1 cellular context compared by ENCODE assay signal in genomic region chr15:42490743-42491539, GRCh38.
TF ChIP-seq lines count a peak whose summit lies in the region.

ZNF106 (minus strand) TSS chr15:42491141; CDS start chr15:42472289, 18,852 bp downstream.

TF ChIP-seq in K562, 482 proteins besides CTCF, POLR2A, EP300 and RAD21 (continued from another document and continues in another):
- TF ChIP-seq AFF4 (CRISPR knock-in tag; IDR thresholded peaks at IDR 0.05) = peak; percentile 95
- TF ChIP-seq GATAD2A (IDR thresholded peaks at IDR 0.05) = no peak; the same call in 1 of the 2 replicates
- TF ChIP-seq STAT5A (IDR thresholded peaks at IDR 0.05; ENCODE audit: borderline replicate concordance, low read length) = 0 out of 2 replicates have a peak, but pooled peaks have one; percentile 8
- TF ChIP-seq MNT (conservative IDR thresholded peaks at IDR 0.05) = peak; percentile 71 to 80
- peak; percentile 5 for TF ChIP-seq ZNF146 (CRISPR knock-in tag; IDR thresholded peaks at IDR 0.05; ENCODE audit: unreplicated experiment)
- peak; percentile 81 to 85 for TF ChIP-seq FOXK2 (conservative IDR thresholded peaks at IDR 0.05 in 1 of 2, IDR thresholded peaks at IDR 0.05 in 1 of 2; ENCODE audit: low read depth in 2 of 2)
- TF ChIP-seq LARP7 (IDR thresholded peaks at IDR 0.05) = no peak
- peak; percentile 41; the same call in 1 of the 2 replicates for TF ChIP-seq MYBL2 (IDR thresholded peaks at IDR 0.05; ENCODE audit: low read depth)
- TF ChIP-seq MYBL2 (CRISPR knock-in tag; IDR thresholded peaks at IDR 0.05; ENCODE audit: borderline replicate concordance) = no peak
- TF ChIP-seq ZNF282 (CRISPR knock-in tag; IDR thresholded peaks at IDR 0.05) = no peak
- no peak for TF ChIP-seq ZNF445 (CRISPR knock-in tag; IDR thresholded peaks at IDR 0.05; ENCODE audit: low read depth)
- peak in 1 of 2 experiments; percentile 83; a peak in 2 of 4 replicates for TF ChIP-seq TBL1XR1 (IDR thresholded peaks at IDR 0.05; ENCODE audit: low read length in 2 of 2)
- TF ChIP-seq MAZ (CRISPR knock-in tag; conservative IDR thresholded peaks at IDR 0.05 in 1 of 2, IDR thresholded peaks at IDR 0.05 in 1 of 2) = peak; percentile 64 to 97; a peak in 3 of 4 replicates
- TF ChIP-seq NFRKB (IDR thresholded peaks at IDR 0.05; ENCODE audit: low read depth) = peak; percentile 99
- TF ChIP-seq BRD4 (IDR thresholded peaks at IDR 0.05) = peak; percentile 66; the same call in 1 of the 2 replicates
- TF ChIP-seq ZNF174 (CRISPR knock-in tag; IDR thresholded peaks at IDR 0.05) = no peak
- no peak for TF ChIP-seq XRCC3 (IDR thresholded peaks at IDR 0.05)
- TF ChIP-seq ZNF766 (CRISPR knock-in tag; conservative IDR thresholded peaks at IDR 0.05) = peak; percentile 80; the same call in 1 of the 2 replicates
- TF ChIP-seq CBX1 (IDR thresholded peaks at IDR 0.05; ENCODE audit: low read depth) = peak; percentile 60; the same call in 1 of the 2 replicates
- peak; percentile 75 for TF ChIP-seq ETV1 (tag; conservative IDR thresholded peaks at IDR 0.05; ENCODE audit: low read depth)
- TF ChIP-seq RBBP5 (IDR thresholded peaks at IDR 0.05; ENCODE audit: borderline replicate concordance, insufficient read depth, low read length, poor library complexity, severe bottlenecking) = peak; percentile 90
- no peak for TF ChIP-seq ATF3 (IDR thresholded peaks at IDR 0.05)
- peak; percentile 70; the same call in 1 of the 2 replicates for TF ChIP-seq ATF3 (CRISPR knock-in tag; conservative IDR thresholded peaks at IDR 0.05)
- TF ChIP-seq NFIC (IDR thresholded peaks at IDR 0.05) = 0 out of 2 replicates have a peak, but pooled peaks have one; percentile 41
- TF ChIP-seq ZNF124 (CRISPR knock-in tag; IDR thresholded peaks at IDR 0.05) = no peak
- TF ChIP-seq GMEB1 (CRISPR knock-in tag; IDR thresholded peaks at IDR 0.05) = peak; percentile 80
- 0 out of 2 replicates have a peak, but pooled peaks have one; percentile 57 for TF ChIP-seq ZNF830 (CRISPR knock-in tag; IDR thresholded peaks at IDR 0.05)
- TF ChIP-seq HDAC2 (IDR thresholded peaks at IDR 0.05) = peak; percentile 53; the same call in 1 of the 2 replicates
- TF ChIP-seq ZNF778 (CRISPR knock-in tag; IDR thresholded peaks at IDR 0.05) = no peak
- TF ChIP-seq ZNF384 (IDR thresholded peaks at IDR 0.05; ENCODE audit: low read depth, low read length) = peak; percentile 100
- TF ChIP-seq ZNF740 (CRISPR knock-in tag; IDR thresholded peaks at IDR 0.05) = 0 out of 2 replicates have a peak, but pooled peaks have one; percentile 23
- TF ChIP-seq ZNF740 (tag; IDR thresholded peaks at IDR 0.05) = no peak
- 0 out of 2 replicates have a peak, but pooled peaks have one; percentile 33 for TF ChIP-seq MAFK (IDR thresholded peaks at IDR 0.05; ENCODE audit: low read length)
- no peak for TF ChIP-seq ZNF609 (CRISPR knock-in tag; IDR thresholded peaks at IDR 0.05; ENCODE audit: borderline replicate concordance)
- TF ChIP-seq MTA3 (IDR thresholded peaks at IDR 0.05; ENCODE audit: borderline replicate concordance) = peak; percentile 69; the same call in 1 of the 2 replicates
- TF ChIP-seq GABPA (tag; conservative IDR thresholded peaks at IDR 0.05; ENCODE audit: low read depth) = peak; percentile 78
- peak; percentile 41 for TF ChIP-seq ARHGAP35 (IDR thresholded peaks at IDR 0.05; ENCODE audit: partially characterized antibody)
- no peak for TF ChIP-seq ZNF507 (tag; conservative IDR thresholded peaks at IDR 0.05)
- TF ChIP-seq KAT8 (IDR thresholded peaks at IDR 0.05; ENCODE audit: low read depth) = peak; percentile 81; the same call in 1 of the 2 replicates
- no peak for TF ChIP-seq ATF6 (CRISPR knock-in tag; IDR thresholded peaks at IDR 0.05)
- no peak for TF ChIP-seq KDM1A (IDR thresholded peaks at IDR 0.05)
- peak; percentile 95 for TF ChIP-seq CTCFL (IDR thresholded peaks at IDR 0.05; ENCODE audit: borderline replicate concordance, insufficient read depth, low read depth, low read length, poor library complexity, severe bottlenecking)
- 0 out of 2 replicates have a peak, but pooled peaks have one; percentile 23 for TF ChIP-seq CBFB (CRISPR knock-in tag; IDR thresholded peaks at IDR 0.05)
- TF ChIP-seq ZNF311 (CRISPR knock-in tag; IDR thresholded peaks at IDR 0.05) = no peak
